Comparison of ENCODE assay signal across 8 cellular contexts in the genomic region with DNA sequence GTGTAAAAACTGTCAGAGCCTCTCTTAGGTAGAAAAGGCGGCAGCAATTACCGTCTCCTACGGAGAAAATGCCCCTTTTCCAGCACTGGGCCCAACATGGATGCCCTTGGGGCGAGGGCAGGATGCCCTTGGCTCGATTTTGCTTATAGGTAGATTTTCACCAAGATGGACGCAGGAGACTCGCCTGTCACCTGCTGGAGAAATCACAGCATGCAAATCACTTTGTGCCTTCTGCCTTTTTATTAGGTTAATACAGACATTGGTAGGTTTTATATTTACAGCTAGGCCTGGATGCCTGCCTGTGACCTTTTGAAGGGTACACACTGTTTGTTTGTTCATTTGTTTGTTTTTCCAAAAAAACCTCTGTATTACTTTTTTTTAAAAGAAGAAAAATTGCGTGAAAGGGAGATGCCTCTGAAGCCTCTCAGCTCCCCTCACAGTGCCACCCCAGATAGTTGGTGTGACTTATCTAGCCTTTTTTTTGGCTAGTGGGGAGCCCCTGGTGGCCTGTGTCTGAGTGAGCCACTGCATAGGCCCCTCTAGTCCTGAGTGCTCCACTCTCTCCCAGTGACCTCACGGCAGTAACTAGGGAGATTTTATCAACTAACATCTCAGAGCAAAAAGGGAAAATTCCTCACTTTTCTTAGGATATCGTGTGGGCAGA. TPM values are rescaled to one million over a fixed set of nuclear protein-coding genes. Genes with fewer than 3 reads are reported as not detected.
A peak's percentile ranks its signal among the peaks of the same experiment; 100 is the strongest.
DNase-seq lines count a peak whose midpoint lies in the region; ATAC-seq, FAIRE-seq and TF ChIP-seq lines count a peak whose summit lies in the region.

No MANE protein-coding gene starts in this region.

- in situ Hi-C loops in GM13977 (cut with MboI; ENCODE audit: low pct_unique_long_range_greater_than_20kb, low sequenced_read_pairs, unreplicated experiment), result loop anchor here (25.0 kb wide), 1 partner anchor 472 kb away; no protein-coding TSS in a partner anchor

- H3K27me3 Mint-ChIP-seq in CD14-positive monocyte (ENCODE audit: low read depth in 3 of 3) (peaks cover 11 to 27% (median 19%) of the 10 kb centered on the region in 3 donors), osteocyte (ENCODE audit: unreplicated experiment) (no peaks in the 10 kb centered on the region)

- H3K27ac ChIP-seq in epithelial cell of prostate, result peak overlapping the region; percentile 75

- DNase-seq in CD14-positive monocyte (ENCODE audit: low spot score) (no peak), GM13977 (ENCODE audit: low spot score) (peak; percentile 56), RCC 7860 (ENCODE audit: low spot score) (peak; percentile 63), epithelial cell of prostate (ENCODE audit: low read depth, low spot score) (no peak), osteocyte (ENCODE audit: extremely low spot score, unreplicated experiment) (no peak), GM19240 (ENCODE audit: insufficient read length, low spot score) (no peak)

- intact Hi-C loops in CD14-positive monocyte (cut with micrococcal nuclease), result loop anchor here (10.0 kb wide), 3 partner anchors 64 to 764 kb away; a partner anchor contains a TSS

- H3K27ac Mint-ChIP-seq in CD14-positive monocyte, result peak overlapping the region; percentile 26 to 80 (median 72)
- H3K27ac Mint-ChIP-seq in osteocyte (ENCODE audit: unreplicated experiment), result peak overlapping the region; percentile 90

- TF ChIP-seq CTCF in CD14-positive monocyte (IDR thresholded peaks at IDR 0.05) (no peak), GM13977 (IDR thresholded peaks at IDR 0.05; ENCODE audit: extremely low read depth, insufficient read depth, missing control alignments) (peak; percentile 69), osteocyte (IDR thresholded peaks at IDR 0.05) (peak; percentile 24)

- no peak for ATAC-seq in GM21717 (IDR thresholded peaks at IDR 0.05; ENCODE audit: unreplicated experiment)
- ATAC-seq in GM19035 (IDR thresholded peaks at IDR 0.05; ENCODE audit: unreplicated experiment), result no peak

- H3K4me3 Mint-ChIP-seq in CD14-positive monocyte (peak overlapping the region; percentile 2 to 39), osteocyte (ENCODE audit: unreplicated experiment) (peak overlapping the region; percentile 85)

- H3K4me1 Mint-ChIP-seq in CD14-positive monocyte, result peaks cover 63% of the 10 kb centered on the region
- H3K4me1 Mint-ChIP-seq in osteocyte (ENCODE audit: unreplicated experiment), result peaks cover 74% of the 10 kb centered on the region

- no peak for FAIRE-seq in RCC 7860 (lab: Jason Lieb, UNC)

- H3K9me3 Mint-ChIP-seq in CD14-positive monocyte, result peaks cover 0 to 4% (median 0%) of the 10 kb centered on the region in 7 donors
- H3K9me3 Mint-ChIP-seq in osteocyte (ENCODE audit: unreplicated experiment), result no peaks in the 10 kb centered on the region

- H3K36me3 Mint-ChIP-seq in CD14-positive monocyte (peaks cover 8% of the 10 kb centered on the region in 2 donors), osteocyte (ENCODE audit: unreplicated experiment) (peaks cover 15% of the 10 kb centered on the region)

RNA-seq across cellular contexts. Expression of a gene that starts 2.5 kb away (rescaled TPM):
- polyA plus RNA-seq in CD14-positive monocyte, result under 1 TPM; 0.63 to 0.72 TPM
- total RNA-seq in osteocyte, result 42.0 and 45.5 TPM in 2 replicates

Comparison
In these comparisons a context has a peak if more than half of its experiments do, and no peak if none do; other contexts are left out.
1. DNase-seq: peak in GM13977 (single experiment) and RCC 7860 (single experiment); none in CD14-positive monocyte (single experiment), epithelial cell of prostate (single experiment), osteocyte (single experiment) and GM19240 (single experiment).